Comparison of ENCODE assay signal across 14 cellular contexts in the genomic region with DNA sequence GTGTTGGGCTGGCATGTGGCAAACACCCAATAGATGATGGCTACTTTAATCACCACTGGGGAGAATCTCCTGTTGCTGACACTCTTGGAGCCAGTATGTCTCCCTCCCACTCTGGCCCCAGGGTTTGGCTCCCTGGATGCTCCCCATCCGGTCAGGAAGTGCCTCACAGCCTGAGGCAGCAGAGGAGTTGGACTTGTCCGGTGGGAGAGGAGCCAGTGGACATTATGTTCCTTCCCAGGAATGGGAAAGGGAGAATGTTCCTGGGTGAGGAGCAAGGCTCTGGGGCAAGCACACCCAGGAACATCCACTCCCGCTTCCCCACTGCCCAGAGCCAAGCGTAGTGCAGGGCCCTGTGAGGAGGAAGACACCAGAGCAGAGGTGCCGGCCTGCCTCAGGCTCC.
DNase-seq lines count a peak whose midpoint lies in the region; ATAC-seq, FAIRE-seq and TF ChIP-seq lines count a peak whose summit lies in the region.
"Had no signal": no experiment of that assay in that cellular context is flagged by ENCODE, and none has a peak within 500 bp of the region (broad histone marks: within the 10 kb centered on the region; RNA-seq: fewer than 3 reads in every experiment).

No MANE protein-coding gene starts in this region.

- H3K79me2 ChIP-seq in endothelial cell of umbilical vein (ENCODE audit: control insufficient read depth, insufficient read depth, low read length) = no peaks in the 10 kb centered on the region

- peak; percentile 45 for TF ChIP-seq POLR2A in endothelial cell of umbilical vein (IDR thresholded peaks at IDR 0.05; ENCODE audit: low read depth, low read length)
- no peak for TF ChIP-seq POLR2A in right lobe of liver (IDR thresholded peaks at IDR 0.05)
- no peak for TF ChIP-seq POLR2A in transverse colon (IDR thresholded peaks at IDR 0.05)

- H3K27me3 ChIP-seq in endothelial cell of umbilical vein (ENCODE audit: control insufficient read depth in 2 of 2, insufficient read depth in 2 of 2, low read length in 2 of 2) (no peaks in the 10 kb centered on the region), right lobe of liver (no peaks in the 10 kb centered on the region), transverse colon (no peaks in the 10 kb centered on the region)

- in situ Hi-C loops in transverse colon (cut with MboI; ENCODE audit: low pct_ligation_motif_present in 1 of 4, low pct_unique_long_range_greater_than_20kb in 1 of 4, low sequenced_read_pairs in 3 of 4) = no loop called here

- H3K4me1 ChIP-seq in endothelial cell of umbilical vein (ENCODE audit: control insufficient read depth, extremely low read depth, insufficient read depth, low read length) (peaks cover 13% of the 10 kb centered on the region), right lobe of liver (no peaks in the 10 kb centered on the region), transverse colon (peaks cover 0 to 3% (median 0%) of the 10 kb centered on the region in 4 donors)

- no TSS peak for BruUV-seq in endothelial cell of umbilical vein (replicated peaks; lab: Mats Ljungman, UMichigan)

- no peaks in the 10 kb centered on the region for H4K20me1 ChIP-seq in endothelial cell of umbilical vein (replicated peaks; ENCODE audit: control insufficient read depth, extremely low read depth, insufficient read depth, low read length)

- ATAC-seq in right lobe of liver (peak; percentile 45 to 88 (median 65)), HG03354 (IDR thresholded peaks at IDR 0.05; ENCODE audit: poor library complexity, severe bottlenecking, unreplicated experiment) (no peak), HG03045 (IDR thresholded peaks at IDR 0.05; ENCODE audit: unreplicated experiment) (no peak)
- ATAC-seq: activated T-helper 17 cell treated with anti-CD3 and anti-CD28 coated beads, Interleukin-2, amount 50 U/mL, for 72 hours had no signal

- no peaks in the 10 kb centered on the region for H3K9me1 ChIP-seq in endothelial cell of umbilical vein (replicated peaks; ENCODE audit: control insufficient read depth, extremely low read depth, insufficient read depth, low read length)

- CTCF ChIA-PET in endothelial cell of umbilical vein (lab: Charles Lee) = no interaction called here

- DNase-seq in LHCN-M2 (ENCODE audit: low read depth) = peak; percentile 96
- peak; percentile 52 for DNase-seq in endothelial cell of umbilical vein (ENCODE audit: low read depth, low spot score)
- peak in 2 of 3 donors; percentile 32 to 46 for DNase-seq in right lobe of liver
- DNase-seq in transverse colon = peak; percentile 47
- no peak for DNase-seq in DMS53 (lab: John Stamatoyannopoulos, UW)
- DNase-seq in stimulated activated naive CD4-positive, alpha-beta T cell treated with Interleukin-2 at 50 U/mL for 16 hours (lab: John Stamatoyannopoulos, UW) = no peak
- DNase-seq: DND-41, NCI-H1105 treated with DMSO at 0.1 percent for 48 hours, WERI-Rb-1 had no signal

- H3K36me3 ChIP-seq in endothelial cell of umbilical vein (ENCODE audit: control insufficient read depth in 2 of 2, extremely low read depth in 1 of 2, insufficient read depth in 2 of 2, low read length in 2 of 2) (no peaks in the 10 kb centered on the region), right lobe of liver (no peaks in the 10 kb centered on the region), transverse colon (no peaks in the 10 kb centered on the region)
- H3K36me3 ChIP-seq: WERI-Rb-1 had no signal

- TF ChIP-seq CTCF in endothelial cell of umbilical vein (IDR thresholded peaks at IDR 0.05; ENCODE audit: extremely low read depth in 1 of 2, insufficient read depth in 1 of 2, low read depth in 1 of 2, low read length in 2 of 2) = no peak
- no peak for TF ChIP-seq CTCF in right lobe of liver (IDR thresholded peaks at IDR 0.05)
- peak in 1 of 5 experiments; percentile 20 for TF ChIP-seq CTCF in transverse colon (IDR thresholded peaks at IDR 0.05)

- H3K9me3 ChIP-seq in endothelial cell of umbilical vein (replicated peaks; ENCODE audit: control insufficient read depth, insufficient read depth, low read length) = no peaks in the 10 kb centered on the region
- no peaks in the 10 kb centered on the region for H3K9me3 ChIP-seq in right lobe of liver
- H3K9me3 ChIP-seq in transverse colon = no peaks in the 10 kb centered on the region

- intact Hi-C loops in endothelial cell of umbilical vein (cut with micrococcal nuclease) = loop anchor here (1.0 kb wide), 1 partner anchor 84 kb away; a partner anchor contains a TSS
- intact Hi-C loops in right lobe of liver (cut with DNase I) = no loop called here
- intact Hi-C loops in transverse colon (cut with DNase I; ENCODE audit: low total_unique reads) = no loop called here

- peak; percentile 80 for FAIRE-seq in endothelial cell of umbilical vein (lab: Jason Lieb, UNC)
- FAIRE-seq: H1, keratinocyte had no signal

- H3K4me2 ChIP-seq in endothelial cell of umbilical vein (ENCODE audit: insufficient read depth, low read length) = peak overlapping the region; percentile 20

- peak; percentile 87 for TF ChIP-seq EP300 in transverse colon (IDR thresholded peaks at IDR 0.05; ENCODE audit: low read depth)

- POLR2A ChIA-PET in endothelial cell of umbilical vein (lab: Charles Lee) = no interaction called here

- H3K4me3 ChIP-seq in endothelial cell of umbilical vein (replicated peaks in 1 of 3; ENCODE audit: insufficient read depth in 1 of 3, low read depth in 1 of 3, low read length in 3 of 3) = no peak overlapping the region
- H3K4me3 ChIP-seq in right lobe of liver = no peak overlapping the region
- H3K4me3 ChIP-seq in transverse colon = no peak overlapping the region

- H3K27ac ChIP-seq in endothelial cell of umbilical vein (ENCODE audit: insufficient read depth, low read depth, low read length) (peak overlapping the region; percentile 63), right lobe of liver (peak overlapping the region in 1 of 3 donors; percentile 28), transverse colon (peak overlapping the region in 3 of 4 donors; percentile 2 to 61 (median 54))
- H3K27ac ChIP-seq: WERI-Rb-1 had no signal

- peak overlapping the region; percentile 10 for H2AFZ ChIP-seq in endothelial cell of umbilical vein (ENCODE audit: low read depth, low read length)

- peak overlapping the region; percentile 11 for H3K9ac ChIP-seq in endothelial cell of umbilical vein (replicated peaks; ENCODE audit: extremely low read depth, insufficient read depth, low read length)

- WGBS in right lobe of liver (ENCODE audit: insufficient coverage, low coverage, low lambda C conversion rate, missing lambda C conversion rate) = 31% methylated on average over 3 of the region's 5 CpGs
- WGBS in transverse colon (ENCODE audit: low coverage in 1 of 2), 2 donors = 81 to 100% methylated on average over 1 to 5 of the region's 5 CpGs

- dilution Hi-C loops in endothelial cell of umbilical vein (cut with MboI; ENCODE audit: extremely low pct_ligation_motif_present, low sequenced_read_pairs) = no loop called here

TF ChIP-seq in endothelial cell of umbilical vein, 7 proteins besides CTCF, POLR2A, EP300 and RAD21:
- TF ChIP-seq GATA2 (IDR thresholded peaks at IDR 0.05; ENCODE audit: insufficient read depth, insufficient read length, low read depth, low read length) (no peak), MYC (IDR thresholded peaks at IDR 0.05; ENCODE audit: low read depth, low read length) (no peak), FOS (IDR thresholded peaks at IDR 0.05; ENCODE audit: borderline replicate concordance, insufficient read depth, low read length) (peak; percentile 51), POLR2AphosphoS5 (IDR thresholded peaks at IDR 0.05; ENCODE audit: insufficient read depth, low read depth, low read length) (peak; percentile 80), JUN (IDR thresholded peaks at IDR 0.05; ENCODE audit: borderline replicate concordance, insufficient read depth, insufficient read length, low read depth) (no peak)

Comparison
In these comparisons a context has a peak if more than half of its experiments do, and no peak if none do; other contexts are left out.
1. DNase-seq: peak in LHCN-M2 (single experiment), endothelial cell of umbilical vein (single experiment), right lobe of liver (2 of 3) and transverse colon (single experiment); none in DMS53 (single experiment) and stimulated activated naive CD4-positive, alpha-beta T cell treated with Interleukin-2 at 50 U/mL for 16 hours (single experiment).
2. ATAC-seq: peak in right lobe of liver (4 of 4); none in HG03354 (single experiment) and HG03045 (single experiment).